Comparison of ENCODE assay signal across 1 cellular context in genomic region chr4:159420162-159421057, GRCh38.
A peak's percentile ranks its signal among the peaks of the same experiment; 100 is the strongest.
TF ChIP-seq lines count a peak whose summit lies in the region.

No MANE protein-coding gene starts in this region.

TF ChIP-seq in HepG2, 621 proteins besides CTCF, POLR2A, EP300 and RAD21 (continued from another document and continues in another):
- no peak; the same call in 1 of the 2 replicates for TF ChIP-seq ARID4A (CRISPR knock-in tag; IDR thresholded peaks at IDR 0.05; ENCODE audit: borderline replicate concordance)
- TF ChIP-seq, protein P1, sequence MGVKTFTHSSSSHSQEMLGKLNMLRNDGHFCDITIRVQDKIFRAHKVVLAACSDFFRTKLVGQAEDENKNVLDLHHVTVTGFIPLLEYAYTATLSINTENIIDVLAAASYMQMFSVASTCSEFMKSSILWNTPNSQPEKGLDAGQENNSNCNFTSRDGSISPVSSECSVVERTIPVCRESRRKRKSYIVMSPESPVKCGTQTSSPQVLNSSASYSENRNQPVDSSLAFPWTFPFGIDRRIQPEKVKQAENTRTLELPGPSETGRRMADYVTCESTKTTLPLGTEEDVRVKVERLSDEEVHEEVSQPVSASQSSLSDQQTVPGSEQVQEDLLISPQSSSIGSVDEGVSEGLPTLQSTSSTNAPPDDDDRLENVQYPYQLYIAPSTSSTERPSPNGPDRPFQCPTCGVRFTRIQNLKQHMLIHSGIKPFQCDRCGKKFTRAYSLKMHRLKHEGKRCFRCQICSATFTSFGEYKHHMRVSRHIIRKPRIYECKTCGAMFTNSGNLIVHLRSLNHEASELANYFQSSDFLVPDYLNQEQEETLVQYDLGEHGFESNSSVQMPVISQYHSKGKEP (CRISPR knock-in tag; IDR thresholded peaks at IDR 0.05): peak; percentile 41; the same call in 1 of the 2 replicates
- peak; percentile 33 for TF ChIP-seq CCAR2 (optimal IDR thresholded peaks at IDR 0.05; ENCODE audit: low read depth, low read length)
- TF ChIP-seq ZNF12 (CRISPR knock-in tag; IDR thresholded peaks at IDR 0.05): peak; percentile 72; the same call in 1 of the 2 replicates
- peak; percentile 73 for TF ChIP-seq MEIS2 (CRISPR knock-in tag; IDR thresholded peaks at IDR 0.05)
- TF ChIP-seq NR2F2 (IDR thresholded peaks at IDR 0.05; ENCODE audit: borderline replicate concordance, low read depth): peak; percentile 61; the same call in 1 of the 2 replicates
- no peak for TF ChIP-seq ZNF282 (IDR thresholded peaks at IDR 0.05; ENCODE audit: partially characterized antibody)
- no peak for TF ChIP-seq ZNF780A (CRISPR knock-in tag; IDR thresholded peaks at IDR 0.05)
- TF ChIP-seq TAF1 (CRISPR knock-in tag; IDR thresholded peaks at IDR 0.05): no peak
- peak; percentile 77 for TF ChIP-seq HNF1B (CRISPR knock-in tag; IDR thresholded peaks at IDR 0.05)
- TF ChIP-seq ETV5 (CRISPR knock-in tag; IDR thresholded peaks at IDR 0.05; ENCODE audit: borderline replicate concordance): peak; percentile 55; the same call in 1 of the 2 replicates
- no peak for TF ChIP-seq ESRRA (CRISPR knock-in tag; IDR thresholded peaks at IDR 0.05; ENCODE audit: low read depth)
- peak; percentile 85 for TF ChIP-seq ELF3 (CRISPR knock-in tag; IDR thresholded peaks at IDR 0.05)
- TF ChIP-seq, protein P2, sequence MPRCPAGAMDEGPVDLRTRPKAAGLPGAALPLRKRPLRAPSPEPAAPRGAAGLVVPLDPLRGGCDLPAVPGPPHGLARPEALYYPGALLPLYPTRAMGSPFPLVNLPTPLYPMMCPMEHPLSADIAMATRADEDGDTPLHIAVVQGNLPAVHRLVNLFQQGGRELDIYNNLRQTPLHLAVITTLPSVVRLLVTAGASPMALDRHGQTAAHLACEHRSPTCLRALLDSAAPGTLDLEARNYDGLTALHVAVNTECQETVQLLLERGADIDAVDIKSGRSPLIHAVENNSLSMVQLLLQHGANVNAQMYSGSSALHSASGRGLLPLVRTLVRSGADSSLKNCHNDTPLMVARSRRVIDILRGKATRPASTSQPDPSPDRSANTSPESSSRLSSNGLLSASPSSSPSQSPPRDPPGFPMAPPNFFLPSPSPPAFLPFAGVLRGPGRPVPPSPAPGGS (CRISPR knock-in tag; IDR thresholded peaks at IDR 0.05): no peak
- peak; percentile 84; the same call in 1 of the 2 replicates for TF ChIP-seq REPIN1 (CRISPR knock-in tag; IDR thresholded peaks at IDR 0.05; ENCODE audit: borderline replicate concordance, low read depth)
- TF ChIP-seq ZNF784 (CRISPR knock-in tag; IDR thresholded peaks at IDR 0.05; ENCODE audit: borderline replicate concordance): no peak
- TF ChIP-seq NCOA1 (CRISPR knock-in tag; IDR thresholded peaks at IDR 0.05): no peak
- TF ChIP-seq, protein P3, sequence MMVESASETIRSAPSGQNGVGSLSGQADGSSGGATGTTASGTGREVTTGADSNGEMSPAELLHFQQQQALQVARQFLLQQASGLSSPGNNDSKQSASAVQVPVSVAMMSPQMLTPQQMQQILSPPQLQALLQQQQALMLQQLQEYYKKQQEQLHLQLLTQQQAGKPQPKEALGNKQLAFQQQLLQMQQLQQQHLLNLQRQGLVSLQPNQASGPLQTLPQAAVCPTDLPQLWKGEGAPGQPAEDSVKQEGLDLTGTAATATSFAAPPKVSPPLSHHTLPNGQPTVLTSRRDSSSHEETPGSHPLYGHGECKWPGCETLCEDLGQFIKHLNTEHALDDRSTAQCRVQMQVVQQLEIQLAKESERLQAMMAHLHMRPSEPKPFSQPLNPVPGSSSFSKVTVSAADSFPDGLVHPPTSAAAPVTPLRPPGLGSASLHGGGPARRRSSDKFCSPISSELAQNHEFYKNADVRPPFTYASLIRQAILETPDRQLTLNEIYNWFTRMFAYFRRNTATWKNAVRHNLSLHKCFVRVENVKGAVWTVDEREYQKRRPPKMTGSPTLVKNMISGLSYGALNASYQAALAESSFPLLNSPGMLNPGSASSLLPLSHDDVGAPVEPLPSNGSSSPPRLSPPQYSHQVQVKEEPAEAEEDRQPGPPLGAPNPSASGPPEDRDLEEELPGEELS (CRISPR knock-in tag; IDR thresholded peaks at IDR 0.05): peak; percentile 96
- TF ChIP-seq NR0B2 (CRISPR knock-in tag; IDR thresholded peaks at IDR 0.05): no peak
- no peak for TF ChIP-seq WIZ (CRISPR knock-in tag; IDR thresholded peaks at IDR 0.05)
- TF ChIP-seq SALL2 (CRISPR knock-in tag; IDR thresholded peaks at IDR 0.05): peak; percentile 68; the same call in 1 of the 2 replicates
- TF ChIP-seq ZNF496 (CRISPR knock-in tag; IDR thresholded peaks at IDR 0.05; ENCODE audit: insufficient replicate concordance): no peak
- TF ChIP-seq ZNF326 (CRISPR knock-in tag; IDR thresholded peaks at IDR 0.05; ENCODE audit: borderline replicate concordance): no peak
- TF ChIP-seq KDM2A (CRISPR knock-in tag; IDR thresholded peaks at IDR 0.05; ENCODE audit: borderline replicate concordance, low read depth): no peak
- TF ChIP-seq CBX5 (CRISPR knock-in tag; IDR thresholded peaks at IDR 0.05; ENCODE audit: borderline replicate concordance): peak; percentile 92
- no peak for TF ChIP-seq PCBP1 (IDR thresholded peaks at IDR 0.05; ENCODE audit: borderline replicate concordance, low read depth, low read length)
- no peak; the same call in 1 of the 2 replicates for TF ChIP-seq KMT2B (CRISPR knock-in tag; IDR thresholded peaks at IDR 0.05)
- no peak for TF ChIP-seq PAX8 (CRISPR knock-in tag; IDR thresholded peaks at IDR 0.05; ENCODE audit: borderline replicate concordance)
- no peak for TF ChIP-seq TMF1 (CRISPR knock-in tag; IDR thresholded peaks at IDR 0.05; ENCODE audit: low read depth)
- TF ChIP-seq, protein P4, sequence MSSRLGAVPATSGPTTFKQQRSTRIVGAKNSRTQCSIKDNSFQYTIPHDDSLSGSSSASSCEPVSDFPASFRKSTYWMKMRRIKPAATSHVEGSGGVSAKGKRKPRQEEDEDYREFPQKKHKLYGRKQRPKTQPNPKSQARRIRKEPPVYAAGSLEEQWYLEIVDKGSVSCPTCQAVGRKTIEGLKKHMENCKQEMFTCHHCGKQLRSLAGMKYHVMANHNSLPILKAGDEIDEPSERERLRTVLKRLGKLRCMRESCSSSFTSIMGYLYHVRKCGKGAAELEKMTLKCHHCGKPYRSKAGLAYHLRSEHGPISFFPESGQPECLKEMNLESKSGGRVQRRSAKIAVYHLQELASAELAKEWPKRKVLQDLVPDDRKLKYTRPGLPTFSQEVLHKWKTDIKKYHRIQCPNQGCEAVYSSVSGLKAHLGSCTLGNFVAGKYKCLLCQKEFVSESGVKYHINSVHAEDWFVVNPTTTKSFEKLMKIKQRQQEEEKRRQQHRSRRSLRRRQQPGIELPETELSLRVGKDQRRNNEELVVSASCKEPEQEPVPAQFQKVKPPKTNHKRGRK (CRISPR knock-in tag; IDR thresholded peaks at IDR 0.05): no peak
- no peak; the same call in 1 of the 2 replicates for TF ChIP-seq TFDP1 (CRISPR knock-in tag; IDR thresholded peaks at IDR 0.05; ENCODE audit: borderline replicate concordance)
- no peak for TF ChIP-seq JUN (CRISPR knock-in tag; IDR thresholded peaks at IDR 0.05)
- TF ChIP-seq TRIM22 (IDR thresholded peaks at IDR 0.05): no peak
- TF ChIP-seq ZFP36L2 (CRISPR knock-in tag; IDR thresholded peaks at IDR 0.05): no peak
- TF ChIP-seq ZSCAN21 (CRISPR knock-in tag; IDR thresholded peaks at IDR 0.05; ENCODE audit: borderline replicate concordance): no peak
- no peak for TF ChIP-seq TRAFD1 (CRISPR knock-in tag; IDR thresholded peaks at IDR 0.05; ENCODE audit: borderline replicate concordance)
- peak; percentile 98 for TF ChIP-seq GATA4 (IDR thresholded peaks at IDR 0.05; ENCODE audit: borderline replicate concordance, low read depth)
- TF ChIP-seq SNAPC2 (CRISPR knock-in tag; IDR thresholded peaks at IDR 0.05): no peak
- TF ChIP-seq, protein P5, sequence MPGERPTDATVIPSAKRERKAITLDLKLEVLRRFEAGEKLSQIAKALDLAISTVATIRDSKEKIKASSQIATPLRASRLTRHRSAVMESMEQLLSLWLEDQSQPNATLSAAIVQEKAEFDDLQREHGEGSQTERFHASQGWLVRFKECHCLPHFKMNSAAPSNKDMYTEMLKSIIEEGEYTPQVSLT (CRISPR knock-in tag; IDR thresholded peaks at IDR 0.05; ENCODE audit: borderline replicate concordance, low read depth): no peak
- TF ChIP-seq RFX5 (IDR thresholded peaks at IDR 0.05; ENCODE audit: low read depth, low read length): no peak
- TF ChIP-seq NFYC (CRISPR knock-in tag; IDR thresholded peaks at IDR 0.05): 0 out of 2 replicates have a peak, but pooled peaks have one; percentile 13
- TF ChIP-seq TEAD2 (CRISPR knock-in tag; IDR thresholded peaks at IDR 0.05): no peak
- no peak for TF ChIP-seq KLF12 (CRISPR knock-in tag; IDR thresholded peaks at IDR 0.05; ENCODE audit: borderline replicate concordance)
